In genomic region chr14:73633115-73633514, GRCh38 we compare ENCODE assay signal across 11 cellular contexts. TPM values are rescaled to one million over a fixed set of nuclear protein-coding genes. Genes with fewer than 3 reads are reported as not detected.
DNase-seq lines count a peak whose midpoint lies in the region; ATAC-seq and TF ChIP-seq lines count a peak whose summit lies in the region.
"Had no signal": no experiment of that assay in that cellular context is flagged by ENCODE, and none has a peak within 500 bp of the region (broad histone marks: within the 10 kb centered on the region; RNA-seq: fewer than 3 reads in every experiment).

No MANE protein-coding gene starts in this region.

- DNase-seq in SIG-M5 treated with dmso at 0.1 percent for 504 hours (lab: John Stamatoyannopoulos, UW; ENCODE audit: unreplicated experiment) (peak; percentile 37), SIG-M5 (lab: John Stamatoyannopoulos, UW) (no peak), superior temporal gyrus (ENCODE audit: extremely low spot score) (no peak), HuH-7 (ENCODE audit: low spot score) (no peak)

- no peak overlapping the region for H3K4me3 ChIP-seq in SU-DHL-6 (ENCODE audit: insufficient read depth, low read length, poor library complexity, severe bottlenecking)
- peak overlapping the region in 1 of 2 donors; percentile 57 for H3K4me3 ChIP-seq in gastroesophageal sphincter
- H3K4me3 ChIP-seq in skeletal muscle tissue (ENCODE audit: low read length in 3 of 3) = peak overlapping the region; percentile 75 to 84 (median 83)

- H3K9me3 ChIP-seq in SU-DHL-6 (ENCODE audit: insufficient read depth, low read length) (no peaks in the 10 kb centered on the region), gastroesophageal sphincter (no peaks in the 10 kb centered on the region), skeletal muscle tissue (ENCODE audit: control insufficient read depth in 3 of 3, low read length in 3 of 3) (no peaks in the 10 kb centered on the region)
- H3K9me3 ChIP-seq: body of pancreas had no signal

- TF ChIP-seq POLR2A in gastroesophageal sphincter (IDR thresholded peaks at IDR 0.05) = no peak

- no peak for TF ChIP-seq CTCF in SU-DHL-6 (IDR thresholded peaks at IDR 0.05; ENCODE audit: insufficient read depth, low read length, poor library complexity, severe bottlenecking)
- no peak for TF ChIP-seq CTCF in gastroesophageal sphincter (IDR thresholded peaks at IDR 0.05)

- no peaks in the 10 kb centered on the region for H3K27me3 ChIP-seq in SU-DHL-6 (ENCODE audit: low read length)
- no peaks in the 10 kb centered on the region for H3K27me3 ChIP-seq in gastroesophageal sphincter
- H3K27me3 ChIP-seq in skeletal muscle tissue (ENCODE audit: control insufficient read depth in 3 of 3, insufficient read depth in 3 of 3, low read length in 3 of 3) = no peaks in the 10 kb centered on the region
- H3K27me3 ChIP-seq: body of pancreas had no signal

- no peaks in the 10 kb centered on the region for H3K79me2 ChIP-seq in SU-DHL-6 (ENCODE audit: insufficient read depth, low read length)

- H3K9ac ChIP-seq in SU-DHL-6 (ENCODE audit: low read length) = peak overlapping the region; percentile 35; the same call in 1 of the 2 replicates
- peak overlapping the region; percentile 50 to 86 (median 82) for H3K9ac ChIP-seq in skeletal muscle tissue (ENCODE audit: low read depth in 1 of 3, low read length in 3 of 3)

- H3K4me1 ChIP-seq in gastroesophageal sphincter (peaks cover 0 to 20% (median 4%) of the 10 kb centered on the region in 3 donors), skeletal muscle tissue (ENCODE audit: control insufficient read depth in 3 of 3, insufficient read depth in 3 of 3, low read length in 3 of 3) (peaks cover 4 to 13% (median 6%) of the 10 kb centered on the region in 3 donors)

- no peaks in the 10 kb centered on the region for H3F3A ChIP-seq in SU-DHL-6 (ENCODE audit: insufficient read depth)

- H3K9me2 ChIP-seq in SU-DHL-6 (replicated peaks; ENCODE audit: insufficient read depth, low read length) = no peaks in the 10 kb centered on the region

- no peaks in the 10 kb centered on the region for H4K20me1 ChIP-seq in SU-DHL-6 (ENCODE audit: low read depth, low read length)

- peak overlapping the region; percentile 88 for H2AFZ ChIP-seq in SU-DHL-6 (ENCODE audit: low read depth, low read length, severe bottlenecking)

- H3K27ac ChIP-seq in SU-DHL-6 (ENCODE audit: low read depth, low read length) (no peak overlapping the region), gastroesophageal sphincter (peak overlapping the region in 2 of 4 donors; percentile 81), skeletal muscle tissue (ENCODE audit: low read depth, low read length) (no peak overlapping the region)
- H3K27ac ChIP-seq: 22Rv1 had no signal

- ATAC-seq in gastroesophageal sphincter = peak; percentile 11
- no peak for ATAC-seq in GM21528 (IDR thresholded peaks at IDR 0.05; ENCODE audit: low FRiP score, unreplicated experiment)

- WGBS in gastroesophageal sphincter (ENCODE audit: low coverage in 1 of 2), 2 donors = 37 to 49% methylated on average over 9 to 11 of the region's 13 CpGs

- H3K36me3 ChIP-seq in SU-DHL-6 (ENCODE audit: low read length) (no peaks in the 10 kb centered on the region), gastroesophageal sphincter (no peaks in the 10 kb centered on the region), skeletal muscle tissue (ENCODE audit: control insufficient read depth in 3 of 3, insufficient read depth in 3 of 3, low read length in 3 of 3) (peaks cover 0 to 3% (median 0%) of the 10 kb centered on the region in 3 donors)

- no peak for TF ChIP-seq EP300 in gastroesophageal sphincter (IDR thresholded peaks at IDR 0.05)

- peak overlapping the region; percentile 56 for H3K4me2 ChIP-seq in SU-DHL-6 (ENCODE audit: low read depth, low read length, poor library complexity, severe bottlenecking)

RNA-seq across cellular contexts. Expression of gene DNAL1, which starts 11.7 kb away (rescaled TPM):
- total RNA-seq in gastroesophageal sphincter = 10 to 100 TPM in 2 of 4 donors, 1 to 10 TPM in 2; 8.9 to 18.2 (median 10.4) TPM
- total RNA-seq in skeletal muscle tissue = 5.2 TPM

RNA-seq across cellular contexts. Expression of gene ACOT6, which starts 20.8 kb away (rescaled TPM):
- total RNA-seq in gastroesophageal sphincter = not detected
- total RNA-seq in skeletal muscle tissue = not detected
- total RNA-seq: body of pancreas, NCI-H460 had no signal

RNA-seq across cellular contexts. Expression of gene ACOT4, which starts 41.4 kb away (rescaled TPM):
- total RNA-seq in gastroesophageal sphincter (under 1 TPM in 2 of 4 donors, not detected in 2; 0.31 to 0.50 TPM), skeletal muscle tissue (0.52 TPM)
